Comparison of ENCODE assay signal across 35 cellular contexts in the genomic region with DNA sequence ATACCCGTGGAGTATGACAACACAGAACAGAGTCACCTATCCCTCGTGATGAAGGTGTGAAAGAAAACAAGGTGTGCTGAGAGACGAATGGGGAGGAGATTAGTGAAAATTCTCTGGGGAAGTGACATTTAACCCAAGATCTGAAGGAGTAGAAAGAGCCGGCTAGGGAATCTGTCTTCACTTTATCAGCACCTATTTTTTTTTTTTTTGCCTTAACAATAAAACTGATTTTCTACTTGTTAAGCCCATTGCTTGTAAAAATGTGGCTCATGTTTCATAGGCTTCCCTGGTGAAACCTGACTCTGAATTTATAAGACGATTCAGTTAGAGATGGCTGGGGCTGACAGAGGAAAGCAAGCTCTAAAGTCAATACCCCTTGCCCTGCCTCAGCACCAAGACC.
"Had no signal": no experiment of that assay in that cellular context is flagged by ENCODE, and none has a peak within 500 bp of the region (broad histone marks: within the 10 kb centered on the region; RNA-seq: fewer than 3 reads in every experiment).

No MANE protein-coding gene starts in this region.

- H3K9me3 ChIP-seq: adrenal gland, body of pancreas, breast epithelium had no signal

- H3K9me3 Mint-ChIP-seq: activated CD4-positive, alpha-beta memory T cell treated with anti-CD3 and anti-CD28 coated beads for 36 hours; activated CD4-positive, alpha-beta T cell treated with anti-CD3 and anti-CD28 coated beads, Interleukin-2, amount 10 ng/mL, durations not matched to agents 24 days and 14 days; activated CD8-positive, alpha-beta T cell treated with anti-CD3 and anti-CD28 coated beads for 36 hours; activated naive CD4-positive, alpha-beta T cell treated with anti-CD3 and anti-CD28 coated beads for 36 hours; activated naive CD8-positive, alpha-beta T cell treated with anti-CD3 and anti-CD28 coated beads for 36 hours; activated T-cell treated with anti-CD3 and anti-CD28 coated beads, Interleukin-2, amount 50 U/mL, for 4 hours; activated T-helper 1 cell treated with anti-CD3 and anti-CD28 coated beads, Interleukin-12 subunit alpha, Interleukin-12 subunit beta, Interleukin-2, Interleukin-4 antibody, amounts not matched to agents 30 ng/mL and 10 ng/mL and 1 ng/mL, durations not matched to agents 14 hours and 24 hours and 36 hours; activated T-helper 17 cell treated with anti-CD3 and anti-CD28 coated beads, Interleukin-2, amount 50 U/mL, for 72 hours; T-helper 1 cell treated with Interleukin-12 subunit alpha and Interleukin-12 subunit beta and Interleukin-4 antibody, amounts not matched to agents 30 μg/mL and 1 μg/mL, for 36 hours; T-helper 2 cell treated with Interferon-gamma antibody and Interleukin-4, amounts not matched to agents 5 μg/mL and 100 μg/mL, for 36 hours had no signal

- H3K36me3 Mint-ChIP-seq: activated CD4-positive, alpha-beta memory T cell treated with anti-CD3 and anti-CD28 coated beads for 36 hours; activated naive CD4-positive, alpha-beta T cell treated with anti-CD3 and anti-CD28 coated beads, Interleukin-2, amount 50 U/mL, for 72 hours; activated naive CD8-positive, alpha-beta T cell treated with anti-CD3 and anti-CD28 coated beads for 36 hours had no signal

- H3K27me3 Mint-ChIP-seq: activated B cell treated with CpG ODN at 0.5 μM for 24 hours; activated CD4-positive, alpha-beta T cell treated with anti-CD3 and anti-CD28 coated beads, Interleukin-2, amount 10 ng/mL, durations not matched to agents 24 days and 14 days had no signal

- H3K27me3 ChIP-seq: body of pancreas, brain microvascular endothelial cell, breast epithelium had no signal

- H3K27ac Mint-ChIP-seq: activated B cell treated with CpG ODN at 0.5 μM for 24 hours; activated CD4-positive, alpha-beta memory T cell treated with anti-CD3 and anti-CD28 coated beads for 36 hours; activated CD4-positive, alpha-beta T cell treated with anti-CD3 and anti-CD28 coated beads, Interleukin-2, amount 10 ng/mL, durations not matched to agents 24 days and 14 days; activated CD8-positive, alpha-beta T cell treated with anti-CD3 and anti-CD28 coated beads for 36 hours; activated naive CD4-positive, alpha-beta T cell treated with anti-CD3 and anti-CD28 coated beads for 36 hours; activated naive CD4-positive, alpha-beta T cell treated with anti-CD3 and anti-CD28 coated beads, Interleukin-2, amount 50 U/mL, for 72 hours; activated naive CD8-positive, alpha-beta T cell treated with anti-CD3 and anti-CD28 coated beads for 36 hours; activated T-cell treated with anti-CD3 and anti-CD28 coated beads, Interleukin-2, amount 50 U/mL, for 72 hours; activated T-helper 1 cell treated with anti-CD3 and anti-CD28 coated beads, Interleukin-12 subunit alpha, Interleukin-12 subunit beta, Interleukin-2, Interleukin-4 antibody, amounts not matched to agents 30 ng/mL and 10 ng/mL and 1 ng/mL, durations not matched to agents 14 hours and 24 hours and 36 hours; activated T-helper 17 cell treated with anti-CD3 and anti-CD28 coated beads, Interleukin-2, amount 50 U/mL, for 72 hours; T-helper 1 cell treated with Interleukin-12 subunit alpha and Interleukin-12 subunit beta and Interleukin-4 antibody, amounts not matched to agents 30 μg/mL and 1 μg/mL, for 36 hours; T-helper 2 cell treated with Interferon-gamma antibody and Interleukin-4, amounts not matched to agents 5 μg/mL and 100 μg/mL, for 36 hours had no signal

- DNase-seq: activated B cell treated with CpG ODN at 0.5 μM for 24 hours; activated CD4-positive, alpha-beta memory T cell treated with anti-CD3 and anti-CD28 coated beads for 36 hours; activated CD4-positive, alpha-beta T cell treated with anti-CD3 and anti-CD28 coated beads for 4 hours; activated CD4-positive, alpha-beta T cell treated with anti-CD3 and anti-CD28 coated beads, Interleukin-2, amount 10 ng/mL, durations not matched to agents 24 days and 14 days; activated CD4-positive, alpha-beta T cell treated with anti-CD3 and anti-CD28 coated beads, Interleukin-2, amount 50 U/mL, for 1 hour; activated CD4-positive, alpha-beta T cell treated with anti-CD3 and anti-CD28 coated beads, Interleukin-2, amount 50 U/mL, for 4 hours; activated CD4-positive, CD25-positive, alpha-beta regulatory T cell treated with anti-CD3 and anti-CD28 coated beads, Interleukin-2, amount 50 U/mL, for 72 hours; activated CD8-positive, alpha-beta memory T cell treated with anti-CD3 and anti-CD28 coated beads, Interleukin-2, amount 50 U/mL, for 4 hours; activated CD8-positive, alpha-beta T cell treated with anti-CD3 and anti-CD28 coated beads for 36 hours; activated effector memory CD4-positive, alpha-beta T cell treated with anti-CD3 and anti-CD28 coated beads, Interleukin-2, amount 50 U/mL, for 16 hours; activated gamma-delta T cell treated with Interleukin-2 at 50 U/mL for 16 hours; activated naive CD4-positive, alpha-beta T cell; activated naive CD4-positive, alpha-beta T cell treated with anti-CD3 and anti-CD28 coated beads for 36 hours; activated naive CD4-positive, alpha-beta T cell treated with anti-CD3 and anti-CD28 coated beads, Interleukin-2, amount 50 U/mL, for 16 hours; activated naive CD8-positive, alpha-beta T cell treated with anti-CD3 and anti-CD28 coated beads for 36 hours; activated T-cell treated with anti-CD3 and anti-CD28 coated beads for 4 hours; activated T-cell treated with anti-CD3 and anti-CD28 coated beads, Interleukin-2, amount 50 U/mL, for 1 hour; activated T-cell treated with anti-CD3 and anti-CD28 coated beads, Interleukin-2, amount 50 U/mL, for 4 hours; activated T-cell treated with anti-CD3 and anti-CD28 coated beads, Interleukin-2, amount 50 U/mL, for 72 hours; adrenal gland; amniotic stem cell; aorta; body of pancreas; brain microvascular endothelial cell; central memory CD4-positive, alpha-beta T cell; T-helper 1 cell; T-helper 2 cell; T-helper 9 cell had no signal

- H3K4me3 Mint-ChIP-seq: activated B cell treated with CpG ODN at 0.5 μM for 24 hours; activated CD4-positive, alpha-beta memory T cell treated with anti-CD3 and anti-CD28 coated beads for 36 hours; activated CD4-positive, alpha-beta T cell treated with anti-CD3 and anti-CD28 coated beads, Interleukin-2, amount 10 ng/mL, durations not matched to agents 24 days and 14 days; activated CD8-positive, alpha-beta T cell treated with anti-CD3 and anti-CD28 coated beads for 36 hours; activated naive CD4-positive, alpha-beta T cell treated with anti-CD3 and anti-CD28 coated beads for 36 hours; activated naive CD8-positive, alpha-beta T cell treated with anti-CD3 and anti-CD28 coated beads for 36 hours; activated T-cell treated with anti-CD3 and anti-CD28 coated beads, Interleukin-2, amount 50 U/mL, for 4 hours; activated T-cell treated with anti-CD3 and anti-CD28 coated beads, Interleukin-2, amount 50 U/mL, for 72 hours; activated T-helper 1 cell treated with anti-CD3 and anti-CD28 coated beads, Interleukin-12 subunit alpha, Interleukin-12 subunit beta, Interleukin-2, Interleukin-4 antibody, amounts not matched to agents 30 ng/mL and 10 ng/mL and 1 ng/mL, durations not matched to agents 14 hours and 24 hours and 36 hours; activated T-helper 17 cell treated with anti-CD3 and anti-CD28 coated beads, Interleukin-2, amount 50 U/mL, for 72 hours; T-helper 1 cell treated with Interleukin-12 subunit alpha and Interleukin-12 subunit beta and Interleukin-4 antibody, amounts not matched to agents 30 μg/mL and 1 μg/mL, for 36 hours; T-helper 2 cell treated with Interferon-gamma antibody and Interleukin-4, amounts not matched to agents 5 μg/mL and 100 μg/mL, for 36 hours had no signal

- H3K4me3 ChIP-seq: adrenal gland, body of pancreas, breast epithelium had no signal

- H3K36me3 ChIP-seq: adrenal gland, brain microvascular endothelial cell, breast epithelium had no signal

- H3K4me1 Mint-ChIP-seq: activated B cell treated with CpG ODN at 0.5 μM for 24 hours; activated CD4-positive, alpha-beta T cell treated with anti-CD3 and anti-CD28 coated beads, Interleukin-2, amount 10 ng/mL, durations not matched to agents 24 days and 14 days; activated naive CD8-positive, alpha-beta T cell treated with anti-CD3 and anti-CD28 coated beads for 36 hours; activated T-helper 17 cell treated with anti-CD3 and anti-CD28 coated beads, Interleukin-2, amount 50 U/mL, for 72 hours had no signal

- H3K27ac ChIP-seq: adrenal gland, body of pancreas, brain microvascular endothelial cell, breast epithelium, VCaP had no signal

- H3K4me1 ChIP-seq: adrenal gland, body of pancreas, breast epithelium had no signal

- ATAC-seq: activated CD8-positive, alpha-beta T cell treated with anti-CD3 and anti-CD28 coated beads for 36 hours; activated naive CD4-positive, alpha-beta T cell treated with anti-CD3 and anti-CD28 coated beads, Interleukin-2, amount 50 U/mL, for 72 hours; activated T-cell treated with anti-CD3 and anti-CD28 coated beads, Interleukin-2, amount 50 U/mL, for 4 hours; activated T-cell treated with anti-CD3 and anti-CD28 coated beads, Interleukin-2, amount 50 U/mL, for 72 hours; activated T-helper 17 cell treated with anti-CD3 and anti-CD28 coated beads, Interleukin-2, amount 50 U/mL, for 72 hours; body of pancreas had no signal
